Comparison of ENCODE assay signal across 20 cellular contexts in the genomic region with DNA sequence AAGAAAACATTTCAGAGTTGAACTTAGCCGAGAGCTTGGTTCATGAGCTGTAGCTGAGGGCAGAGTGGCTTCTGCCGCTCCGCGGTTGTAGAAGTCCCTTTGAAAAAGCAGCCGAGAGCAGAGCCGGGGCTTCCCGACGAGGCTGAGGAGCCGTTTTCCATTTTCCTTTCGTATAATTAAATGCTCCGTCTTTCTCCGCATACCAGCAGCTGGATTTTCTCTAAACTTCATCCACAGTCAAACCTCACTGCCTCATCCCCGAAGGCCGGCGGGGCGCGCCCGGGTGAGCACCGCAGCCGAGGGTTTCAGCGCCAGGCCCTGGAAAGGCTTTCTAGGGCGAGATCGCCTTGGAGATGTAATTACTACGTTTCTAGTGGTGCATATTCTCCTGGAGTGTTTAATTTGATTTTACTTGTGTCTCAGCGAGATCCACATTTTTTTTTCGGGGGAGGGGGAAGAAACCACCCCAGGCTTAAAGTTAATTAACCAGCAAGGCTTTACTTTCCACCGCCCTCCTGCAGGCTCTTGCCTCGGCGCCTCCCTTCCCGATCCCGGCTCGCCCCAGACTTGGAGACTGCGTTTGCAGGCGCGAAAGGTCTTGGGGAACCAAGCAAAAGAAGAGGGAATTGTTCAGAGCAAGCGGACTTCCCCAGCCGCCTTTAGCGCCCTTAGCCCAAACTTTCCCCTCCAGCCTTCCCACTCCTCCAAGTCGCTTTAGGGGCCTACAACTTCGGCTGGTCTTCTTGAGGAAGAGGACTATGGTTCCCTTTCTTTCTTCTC. TPM values are rescaled to one million over a fixed set of nuclear protein-coding genes. Genes with fewer than 3 reads are reported as not detected.
A peak's percentile ranks its signal among the peaks of the same experiment; 100 is the strongest.
DNase-seq lines count a peak whose midpoint lies in the region; ATAC-seq and TF ChIP-seq lines count a peak whose summit lies in the region.
"Had no signal": no experiment of that assay in that cellular context is flagged by ENCODE, and none has a peak within 500 bp of the region (broad histone marks: within the 10 kb centered on the region; RNA-seq: fewer than 3 reads in every experiment).

No MANE protein-coding gene starts in this region.

- in situ Hi-C loops in IMR-90 (cut with MboI; ENCODE audit: low sequenced_read_pairs) = no loop called here

- peak in 2 of 3 experiments; percentile 17 to 27 for DNase-seq in NCI-H1417 (lab: John Stamatoyannopoulos, UW)
- no peak for DNase-seq in NCI-H1417 treated with DMSO at 0.1 percent for 48 hours (lab: John Stamatoyannopoulos, UW)
- DNase-seq in IMR-90 = no peak
- no peak for DNase-seq in chondrocyte (ENCODE audit: low spot score)
- no peak for DNase-seq in neural progenitor cell (ENCODE audit: low spot score)
- DNase-seq: activated CD8-positive, alpha-beta T cell treated with anti-CD3 and anti-CD28 coated beads for 36 hours; activated gamma-delta T cell; DMS53; hippocampal formation; midbrain; ovary; PC-3; transverse colon had no signal

- peaks cover 6% of the 10 kb centered on the region for H3K4me1 Mint-ChIP-seq in chondrocyte (ENCODE audit: low read depth)
- H3K4me1 Mint-ChIP-seq in neural progenitor cell = no peaks in the 10 kb centered on the region

- TF ChIP-seq RAD21 in IMR-90 (IDR thresholded peaks at IDR 0.05; ENCODE audit: low read length) = no peak

- no peaks in the 10 kb centered on the region for H3K9me1 ChIP-seq in IMR-90 (ENCODE audit: insufficient read depth, low read length)

- H2AFZ ChIP-seq in IMR-90 (replicated peaks; ENCODE audit: low read length, poor library complexity) = no peak overlapping the region
- H2AFZ ChIP-seq in neural progenitor cell (replicated peaks) = no peak overlapping the region

- H3K36me3 Mint-ChIP-seq in chondrocyte (ENCODE audit: low read depth) (no peaks in the 10 kb centered on the region), neural progenitor cell (no peaks in the 10 kb centered on the region)

- no TSS peak for BruUV-seq in IMR-90 (replicated peaks; lab: Mats Ljungman, UMichigan)

- TF ChIP-seq CTCF in IMR-90 (conservative IDR thresholded peaks at IDR 0.05; ENCODE audit: low read depth, low read length) = no peak
- TF ChIP-seq CTCF in chondrocyte (IDR thresholded peaks at IDR 0.05) = no peak
- no peak for TF ChIP-seq CTCF in neural progenitor cell (IDR thresholded peaks at IDR 0.05)

- no peak overlapping the region for H2BK20ac ChIP-seq in IMR-90 (ENCODE audit: low read depth, low read length)

- H3K18ac ChIP-seq in IMR-90 (ENCODE audit: low read depth, low read length) = no peak overlapping the region

- H3K36me3 ChIP-seq in IMR-90 (ENCODE audit: control insufficient read depth, insufficient read depth, low read length) (no peaks in the 10 kb centered on the region), neural progenitor cell (no peaks in the 10 kb centered on the region)
- H3K36me3 ChIP-seq: BLaER1 treated with 17β-estradiol and CSF1 and Interleukin-3, amounts not matched to agents 10 nM and 100 nM; ovary; transverse colon had no signal

- no peak overlapping the region for H2BK5ac ChIP-seq in IMR-90 (ENCODE audit: low read depth, low read length, poor library complexity, severe bottlenecking)

- H2BK120ac ChIP-seq in IMR-90 (ENCODE audit: low read depth, low read length) = no peak overlapping the region

- H4K5ac ChIP-seq in IMR-90 (ENCODE audit: low read depth, low read length) = no peak overlapping the region

- no peak overlapping the region for H4K91ac ChIP-seq in IMR-90 (ENCODE audit: insufficient read depth, low read depth, low read length)

- H3K27me3 Mint-ChIP-seq in chondrocyte (ENCODE audit: low read depth) (peaks cover 87% of the 10 kb centered on the region), neural progenitor cell (ENCODE audit: insufficient read depth, low read depth) (peaks cover 93% of the 10 kb centered on the region)

- ATAC-seq in IMR-90 (ENCODE audit: low read depth) (peak; percentile 27), HG03045 (IDR thresholded peaks at IDR 0.05; ENCODE audit: unreplicated experiment) (no peak), GM19328 (IDR thresholded peaks at IDR 0.05; ENCODE audit: unreplicated experiment) (no peak), GM19395 (IDR thresholded peaks at IDR 0.05; ENCODE audit: unreplicated experiment) (no peak)
- ATAC-seq: activated CD8-positive, alpha-beta T cell treated with anti-CD3 and anti-CD28 coated beads for 36 hours; PC-3 had no signal

- H3K4me3 Mint-ChIP-seq in chondrocyte (ENCODE audit: unreplicated experiment) = peak overlapping the region; percentile 52
- peak overlapping the region; percentile 62 for H3K4me3 Mint-ChIP-seq in neural progenitor cell
- H3K4me3 Mint-ChIP-seq: activated CD8-positive, alpha-beta T cell treated with anti-CD3 and anti-CD28 coated beads for 36 hours had no signal

- no peak overlapping the region for H2AK5ac ChIP-seq in IMR-90 (ENCODE audit: low read depth, low read length)

- dilution Hi-C loops in IMR-90 (cut with HindIII; ENCODE audit: low sequenced_read_pairs, unreplicated experiment) = no loop called here

- H3K4me3 ChIP-seq in IMR-90 (ENCODE audit: insufficient read depth, low read depth, low read length) (0 out of 2 replicates have a peak overlapping the region, but pooled peaks have one; percentile 15), neural progenitor cell (peak overlapping the region; percentile 9)
- H3K4me3 ChIP-seq: BLaER1 treated with 17β-estradiol and CSF1 and Interleukin-3, amounts not matched to agents 10 nM and 100 nM; ovary; skin epidermis; transverse colon had no signal

- H3K9me3 ChIP-seq in IMR-90 (ENCODE audit: control insufficient read depth, insufficient read depth, low read length) (peaks cover 9% of the 10 kb centered on the region), neural progenitor cell (ENCODE audit: low read depth) (no peaks in the 10 kb centered on the region)
- H3K9me3 ChIP-seq: ovary, transverse colon had no signal

- H3K9ac ChIP-seq in IMR-90 (ENCODE audit: low read depth, low read length) (no peak overlapping the region), neural progenitor cell (no peak overlapping the region)
- H3K9ac ChIP-seq: BLaER1 treated with 17β-estradiol and CSF1 and Interleukin-3, amounts not matched to agents 10 nM and 100 nM had no signal

- no peaks in the 10 kb centered on the region for H3F3A ChIP-seq in neural progenitor cell (ENCODE audit: low read depth)

- H2AK9ac ChIP-seq in IMR-90 (replicated peaks; ENCODE audit: low read depth, low read length, poor library complexity) = no peak overlapping the region

- POLR2A ChIA-PET in IMR-90 (lab: Charles Lee; ENCODE audit: unreplicated experiment) = no interaction called here

- H3K27ac ChIP-seq in IMR-90 (ENCODE audit: insufficient read depth, low read length) (no peak overlapping the region), neural progenitor cell (no peak overlapping the region)
- H3K27ac ChIP-seq: 22Rv1; BLaER1 treated with 17β-estradiol and CSF1 and Interleukin-3, amounts not matched to agents 10 nM and 100 nM; ovary; skin epidermis; transverse colon had no signal

- no peak overlapping the region for H2BK15ac ChIP-seq in IMR-90 (ENCODE audit: low read depth, low read length)

- no peaks in the 10 kb centered on the region for H3K79me2 ChIP-seq in neural progenitor cell (ENCODE audit: low read depth)

- no peak overlapping the region for H3K23ac ChIP-seq in IMR-90 (ENCODE audit: low read depth, low read length)

- H3K79me1 ChIP-seq in IMR-90 (ENCODE audit: low read depth in 1 of 2, low read length in 2 of 2) = no peaks in the 10 kb centered on the region

- CTCF ChIA-PET in IMR-90 (lab: Yijun Ruan, JAX) = no interaction called here

- H3K4me2 ChIP-seq in IMR-90 (ENCODE audit: low read depth, low read length) (0 out of 2 replicates have a peak overlapping the region, but pooled peaks have one; percentile 28), neural progenitor cell (no peak overlapping the region)

- 2% methylated on average over 8 of the region's 40 CpGs; no CpG with 5 or more reads in 1 of the 2 experiments for WGBS in IMR-90 (ENCODE audit: extremely low coverage in 2 of 2, insufficient read length in 1 of 2), 2 experiments

- H4K8ac ChIP-seq in IMR-90 (ENCODE audit: low read depth in 2 of 2, low read length in 2 of 2) = no peak overlapping the region

- H3K27me3 ChIP-seq in IMR-90 (ENCODE audit: control insufficient read depth, insufficient read depth, low read length) = peaks cover 90% of the 10 kb centered on the region
- H3K27me3 ChIP-seq in neural progenitor cell = peaks cover 100% of the 10 kb centered on the region

- intact Hi-C loops in IMR-90 (cut with micrococcal nuclease) = no loop called here

- H3K4ac ChIP-seq in IMR-90 (ENCODE audit: low read depth, low read length) = no peak overlapping the region

- no peak for TF ChIP-seq POLR2A in IMR-90 (IDR thresholded peaks at IDR 0.05; ENCODE audit: low read depth, low read length)

- H3K4me1 ChIP-seq in IMR-90 (ENCODE audit: control insufficient read depth, insufficient read depth, low read length) (no peaks in the 10 kb centered on the region), neural progenitor cell (no peaks in the 10 kb centered on the region)
- H3K4me1 ChIP-seq: BLaER1 treated with 17β-estradiol and CSF1 and Interleukin-3, amounts not matched to agents 10 nM and 100 nM had no signal

- H4K20me1 ChIP-seq in IMR-90 (ENCODE audit: insufficient read depth, low read length) = no peaks in the 10 kb centered on the region
- H4K20me1 ChIP-seq in neural progenitor cell (ENCODE audit: low read depth) = peaks cover 25% of the 10 kb centered on the region

- H3K27ac Mint-ChIP-seq in chondrocyte (ENCODE audit: unreplicated experiment) (no peak overlapping the region), neural progenitor cell (no peak overlapping the region)
- H3K27ac Mint-ChIP-seq: activated CD8-positive, alpha-beta T cell treated with anti-CD3 and anti-CD28 coated beads for 36 hours had no signal

- H3K14ac ChIP-seq in IMR-90 (replicated peaks; ENCODE audit: low read depth, low read length) = no peak overlapping the region

- H3K56ac ChIP-seq in IMR-90 (ENCODE audit: extremely low read depth, insufficient read depth, low read length) = no peak overlapping the region

- H3K9me3 Mint-ChIP-seq in chondrocyte (ENCODE audit: low read depth) (no peaks in the 10 kb centered on the region), neural progenitor cell (peaks cover 16% of the 10 kb centered on the region)
- H3K9me3 Mint-ChIP-seq: activated CD8-positive, alpha-beta T cell treated with anti-CD3 and anti-CD28 coated beads for 36 hours had no signal

RNA-seq across cellular contexts. Expression of a gene that starts 2.9 kb away (rescaled TPM):
- total RNA-seq in IMR-90 (2012; rRNA removed) (not detected in 2 replicates), chondrocyte (not detected in 3 replicates), neural progenitor cell (ENCODE audit: low replicate concordance) (not detected in 2 replicates)
- not detected in 2 replicates for polyA plus RNA-seq in IMR-90 (2012; rRNA removed)
- polyA plus RNA-seq in IMR-90 (2012; cell fraction: cytosol; rRNA removed) = not detected in 2 replicates
- not detected in 2 replicates for polyA plus RNA-seq in IMR-90 (2012; cell fraction: nucleus; rRNA removed; ENCODE audit: low replicate concordance)
- total RNA-seq: activated CD8-positive, alpha-beta T cell treated with anti-CD3 and anti-CD28 coated beads for 36 hours; kidney epithelial cell; ovary; transverse colon had no signal
- polyA plus RNA-seq: ovary had no signal

RNA-seq across cellular contexts. Expression of a gene that starts 19.0 kb away (rescaled TPM):
- total RNA-seq in IMR-90 (2012; rRNA removed) (not detected in 2 replicates), chondrocyte (not detected in 3 replicates), neural progenitor cell (ENCODE audit: low replicate concordance) (not detected in 2 replicates)
- polyA plus RNA-seq in IMR-90 (2012; rRNA removed) = not detected in 2 replicates
- polyA plus RNA-seq in IMR-90 (2012; cell fraction: cytosol; rRNA removed) = not detected in 2 replicates
- not detected in 2 replicates for polyA plus RNA-seq in IMR-90 (2012; cell fraction: nucleus; rRNA removed; ENCODE audit: low replicate concordance)
- total RNA-seq: activated CD8-positive, alpha-beta T cell treated with anti-CD3 and anti-CD28 coated beads for 36 hours; kidney epithelial cell; ovary; transverse colon had no signal
- polyA plus RNA-seq: ovary had no signal

RNA-seq across cellular contexts. Expression of a gene that starts 37.2 kb away (rescaled TPM):
- total RNA-seq in IMR-90 (2012; rRNA removed) = not detected in 2 replicates
- polyA plus RNA-seq in IMR-90 (2012; rRNA removed) = not detected in 2 replicates
- not detected in 2 replicates for polyA plus RNA-seq in IMR-90 (2012; cell fraction: cytosol; rRNA removed)
- polyA plus RNA-seq in IMR-90 (2012; cell fraction: nucleus; rRNA removed; ENCODE audit: low replicate concordance) = not detected in 2 replicates
- not detected in 3 replicates for total RNA-seq in chondrocyte
- not detected in 2 replicates for total RNA-seq in neural progenitor cell (ENCODE audit: low replicate concordance)
- total RNA-seq: activated CD8-positive, alpha-beta T cell treated with anti-CD3 and anti-CD28 coated beads for 36 hours; transverse colon had no signal

RNA-seq across cellular contexts. Expression of a gene that starts 39.0 kb away (rescaled TPM):
- total RNA-seq in IMR-90 (2012; rRNA removed) (not detected in 2 replicates), chondrocyte (not detected in 3 replicates), neural progenitor cell (ENCODE audit: low replicate concordance) (not detected in 2 replicates)
- polyA plus RNA-seq in IMR-90 (2012; rRNA removed) = not detected in 2 replicates
- not detected in 2 replicates for polyA plus RNA-seq in IMR-90 (2012; cell fraction: cytosol; rRNA removed)
- polyA plus RNA-seq in IMR-90 (2012; cell fraction: nucleus; rRNA removed; ENCODE audit: low replicate concordance) = not detected in 2 replicates
- total RNA-seq: activated CD8-positive, alpha-beta T cell treated with anti-CD3 and anti-CD28 coated beads for 36 hours; transverse colon had no signal

RNA-seq across cellular contexts. Expression of a gene that starts 49.2 kb away (rescaled TPM):
- not detected in 2 replicates for total RNA-seq in IMR-90 (2012; rRNA removed)
- 0.15 TPM in 1 of 2 replicates, not detected in the other for polyA plus RNA-seq in IMR-90 (2012; rRNA removed)
- not detected in 2 replicates for polyA plus RNA-seq in IMR-90 (2012; cell fraction: cytosol; rRNA removed)
- polyA plus RNA-seq in IMR-90 (2012; cell fraction: nucleus; rRNA removed; ENCODE audit: low replicate concordance) = not detected in 2 replicates
- total RNA-seq in chondrocyte = not detected in 3 replicates
- not detected in 2 replicates for total RNA-seq in neural progenitor cell (ENCODE audit: low replicate concordance)
- total RNA-seq: activated CD8-positive, alpha-beta T cell treated with anti-CD3 and anti-CD28 coated beads for 36 hours; transverse colon had no signal

Comparison
In these comparisons a context has a peak if more than half of its experiments do, and no peak if none do; other contexts are left out.
1. DNase-seq: peak in NCI-H1417 (2 of 3); none in NCI-H1417 treated with DMSO at 0.1 percent for 48 hours (single experiment), IMR-90 (single experiment), chondrocyte (single experiment) and neural progenitor cell (single experiment).